In the genomic region with DNA sequence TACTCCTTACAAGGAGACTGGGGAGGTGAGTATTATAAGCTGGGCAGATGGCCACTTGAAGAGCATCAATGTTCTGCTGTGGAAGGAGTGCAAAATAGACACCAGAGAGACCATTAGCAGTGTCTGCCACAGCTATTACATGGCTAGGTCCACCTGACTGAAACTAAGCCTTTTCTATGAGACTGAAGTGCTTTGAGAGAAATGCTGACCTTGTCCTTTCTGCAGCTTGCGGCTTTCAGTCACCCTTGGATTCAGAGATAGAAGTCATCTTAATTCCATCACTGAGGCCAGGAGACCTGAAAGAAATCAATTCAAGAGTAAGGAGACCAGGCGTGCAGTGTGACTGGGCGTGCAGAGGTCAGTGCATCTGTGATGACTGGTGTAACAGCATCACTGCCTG, we compare ENCODE assay signal across 9 cellular contexts. TPM values are rescaled to one million over a fixed set of nuclear protein-coding genes. Genes with fewer than 3 reads are reported as not detected.
DNase-seq lines count a peak whose midpoint lies in the region; ATAC-seq lines count a peak whose summit lies in the region.
"Had no signal": no experiment of that assay in that cellular context is flagged by ENCODE, and none has a peak within 500 bp of the region (broad histone marks: within the 10 kb centered on the region; RNA-seq: fewer than 3 reads in every experiment).

No MANE protein-coding gene starts in this region.

- H3K4me2 ChIP-seq in skeletal muscle satellite cell (ENCODE audit: low read length), result peak overlapping the region; percentile 89

- H3K36me3 ChIP-seq in skeletal muscle satellite cell (ENCODE audit: insufficient read depth, low read length), result peaks cover 11% of the 10 kb centered on the region

- POLR2A ChIA-PET in activated CD4-positive, alpha-beta T cell treated with anti-CD3 and anti-CD28 coated beads, Interleukin-2, amount 10 ng/mL, durations not matched to agents 7 days and 5 days (lab: Charles Lee), result no interaction called here

- H3K27me3 Mint-ChIP-seq in activated CD4-positive, alpha-beta T cell treated with anti-CD3 and anti-CD28 coated beads, Interleukin-2, amount 10 ng/mL, durations not matched to agents 7 days and 5 days, result no peaks in the 10 kb centered on the region
- H3K27me3 Mint-ChIP-seq in immature natural killer cell (ENCODE audit: low read depth in 3 of 3), result peaks cover 2 to 18% (median 8%) of the 10 kb centered on the region in 3 donors

- peak overlapping the region; percentile 90 for H3K4me3 Mint-ChIP-seq in activated CD4-positive, alpha-beta T cell treated with anti-CD3 and anti-CD28 coated beads, Interleukin-2, amount 10 ng/mL, durations not matched to agents 7 days and 5 days
- H3K4me3 Mint-ChIP-seq in immature natural killer cell, result peak overlapping the region; percentile 87 to 94 (median 89)

- H3K9me3 ChIP-seq in skeletal muscle satellite cell (replicated peaks; ENCODE audit: low read length), result peaks cover 32% of the 10 kb centered on the region

- peaks cover 27% of the 10 kb centered on the region for H3K4me1 Mint-ChIP-seq in activated CD4-positive, alpha-beta T cell treated with anti-CD3 and anti-CD28 coated beads, Interleukin-2, amount 10 ng/mL, durations not matched to agents 7 days and 5 days
- H3K4me1 Mint-ChIP-seq in immature natural killer cell, result peaks cover 32 to 39% of the 10 kb centered on the region in 2 donors

- ATAC-seq in activated naive CD4-positive, alpha-beta T cell treated with anti-CD3 and anti-CD28 coated beads, Interleukin-2, amount 50 U/mL, for 72 hours, result no peak

- H3K27ac Mint-ChIP-seq in activated CD4-positive, alpha-beta T cell treated with anti-CD3 and anti-CD28 coated beads, Interleukin-2, amount 10 ng/mL, durations not matched to agents 7 days and 5 days, result peak overlapping the region; percentile 99
- peak overlapping the region; percentile 89 to 91 for H3K27ac Mint-ChIP-seq in activated naive CD4-positive, alpha-beta T cell treated with anti-CD3 and anti-CD28 coated beads, Interleukin-2, amount 50 U/mL, for 72 hours
- H3K27ac Mint-ChIP-seq in immature natural killer cell, result peak overlapping the region in 4 of 6 donors; percentile 88 to 96 (median 92)

- no peak for DNase-seq in activated CD4-positive, alpha-beta T cell treated with anti-CD3 and anti-CD28 coated beads, Interleukin-2, amount 10 ng/mL, durations not matched to agents 7 days and 5 days
- DNase-seq in activated CD4-positive, alpha-beta T cell treated with anti-CD3 and anti-CD28 coated beads, Interleukin-2, amount 50 U/mL, for 1 hour, result no peak
- no peak for DNase-seq in activated naive CD4-positive, alpha-beta T cell treated with anti-CD3 and anti-CD28 coated beads, Interleukin-2, amount 50 U/mL, for 72 hours (ENCODE audit: low spot score in 2 of 2)
- no peak for DNase-seq in immature natural killer cell
- no peak for DNase-seq in AG08395 (ENCODE audit: low spot score)
- no peak for DNase-seq in posterior cingulate gyrus
- DNase-seq in hippocampal formation (lab: John Stamatoyannopoulos, UW), result no peak
- DNase-seq: stimulated activated CD4-positive, alpha-beta T cell treated with anti-CD3 and anti-CD28 coated beads, Interleukin-4, amount 100 ng/mL, for 24 hours had no signal

- no peaks in the 10 kb centered on the region for H3K27me3 ChIP-seq in skeletal muscle satellite cell (ENCODE audit: control insufficient read depth, insufficient read depth, low read length)

- CTCF ChIA-PET in activated CD4-positive, alpha-beta T cell treated with anti-CD3 and anti-CD28 coated beads, Interleukin-2, amount 10 ng/mL, durations not matched to agents 7 days and 5 days (lab: Charles Lee), result no interaction called here

- H3K9ac ChIP-seq in skeletal muscle satellite cell (ENCODE audit: low read depth, low read length), result no peak overlapping the region

- H3K36me3 Mint-ChIP-seq in activated CD4-positive, alpha-beta T cell treated with anti-CD3 and anti-CD28 coated beads, Interleukin-2, amount 10 ng/mL, durations not matched to agents 7 days and 5 days (ENCODE audit: low read depth), result peaks cover 47% of the 10 kb centered on the region
- H3K36me3 Mint-ChIP-seq in activated naive CD4-positive, alpha-beta T cell treated with anti-CD3 and anti-CD28 coated beads, Interleukin-2, amount 50 U/mL, for 72 hours, result peaks cover 77% of the 10 kb centered on the region in 2 donors
- H3K36me3 Mint-ChIP-seq in immature natural killer cell, result peaks cover 14 to 32% (median 16%) of the 10 kb centered on the region in 3 donors

- peaks cover 64% of the 10 kb centered on the region for H3K9me3 Mint-ChIP-seq in activated CD4-positive, alpha-beta T cell treated with anti-CD3 and anti-CD28 coated beads, Interleukin-2, amount 10 ng/mL, durations not matched to agents 7 days and 5 days
- H3K9me3 Mint-ChIP-seq in activated naive CD4-positive, alpha-beta T cell treated with anti-CD3 and anti-CD28 coated beads, Interleukin-2, amount 50 U/mL, for 72 hours, result peaks cover 35 to 40% of the 10 kb centered on the region in 2 donors
- H3K9me3 Mint-ChIP-seq in immature natural killer cell, result peaks cover 15 to 80% (median 41%) of the 10 kb centered on the region in 6 donors

- peaks cover 9% of the 10 kb centered on the region for H3K4me1 ChIP-seq in skeletal muscle satellite cell (ENCODE audit: control insufficient read depth, insufficient read depth, low read length)

- intact Hi-C loops in posterior cingulate gyrus (cut with DNase I), result loop anchor here (10.0 kb wide), 1 partner anchor 143 kb away; a partner anchor contains a TSS

- peak overlapping the region; percentile 100 for H3K4me3 ChIP-seq in skeletal muscle satellite cell (ENCODE audit: low read length)

RNA-seq across cellular contexts. Expression of a gene that starts 1.3 kb away (rescaled TPM):
- total RNA-seq in activated CD4-positive, alpha-beta T cell treated with anti-CD3 and anti-CD28 coated beads, Interleukin-2, amount 10 ng/mL, durations not matched to agents 7 days and 5 days, result 1 to 10 TPM; 4.7 to 5.6 TPM
- 1 to 10 TPM; 3.8 to 5.0 TPM for total RNA-seq in activated naive CD4-positive, alpha-beta T cell treated with anti-CD3 and anti-CD28 coated beads, Interleukin-2, amount 50 U/mL, for 72 hours
- polyA plus RNA-seq in immature natural killer cell, result 1 to 10 TPM; 2.4 to 5.3 (median 5.2) TPM
- total RNA-seq in skeletal muscle satellite cell (2012; rRNA removed), result 7.1 and 7.4 TPM in 2 replicates

RNA-seq across cellular contexts. Expression of a gene that starts 29.8 kb away (rescaled TPM):
- total RNA-seq in activated CD4-positive, alpha-beta T cell treated with anti-CD3 and anti-CD28 coated beads, Interleukin-2, amount 10 ng/mL, durations not matched to agents 7 days and 5 days, result 1 to 10 TPM; 1.1 to 1.5 TPM
- total RNA-seq in activated naive CD4-positive, alpha-beta T cell treated with anti-CD3 and anti-CD28 coated beads, Interleukin-2, amount 50 U/mL, for 72 hours, result 1 to 10 TPM in 1 of 2 donors, under 1 TPM in 1; 0.39 to 1.1 TPM
- under 1 TPM in 2 of 3 donors, not detected in 1; 0.28 to 0.40 TPM for polyA plus RNA-seq in immature natural killer cell
- 1.7 and 2.3 TPM in 2 replicates for total RNA-seq in skeletal muscle satellite cell (2012; rRNA removed)

RNA-seq across cellular contexts. Expression of a gene that starts 29.8 kb away (rescaled TPM):
- total RNA-seq in activated CD4-positive, alpha-beta T cell treated with anti-CD3 and anti-CD28 coated beads, Interleukin-2, amount 10 ng/mL, durations not matched to agents 7 days and 5 days, result 1 to 10 TPM; 4.4 to 6.3 TPM
- 1 to 10 TPM; 4.4 to 6.3 TPM for total RNA-seq in activated naive CD4-positive, alpha-beta T cell treated with anti-CD3 and anti-CD28 coated beads, Interleukin-2, amount 50 U/mL, for 72 hours
- polyA plus RNA-seq in immature natural killer cell, result 1 to 10 TPM in 2 of 3 donors, not detected in 1; 1.7 to 2.9 TPM
- 5.8 and 7.6 TPM in 2 replicates for total RNA-seq in skeletal muscle satellite cell (2012; rRNA removed)

RNA-seq across cellular contexts. Expression of a gene that starts 57.7 kb away (rescaled TPM):
- total RNA-seq in activated CD4-positive, alpha-beta T cell treated with anti-CD3 and anti-CD28 coated beads, Interleukin-2, amount 10 ng/mL, durations not matched to agents 7 days and 5 days, result 1 to 10 TPM; 6.4 TPM
- 1 to 10 TPM; 4.4 to 4.7 TPM for total RNA-seq in activated naive CD4-positive, alpha-beta T cell treated with anti-CD3 and anti-CD28 coated beads, Interleukin-2, amount 50 U/mL, for 72 hours
- polyA plus RNA-seq in immature natural killer cell, result 10 to 100 TPM in 2 of 3 donors, 1 to 10 TPM in 1; 8.0 to 12.3 (median 12.3) TPM
- total RNA-seq in skeletal muscle satellite cell (2012; rRNA removed), result 6.1 and 6.3 TPM in 2 replicates
